In the genomic region with DNA sequence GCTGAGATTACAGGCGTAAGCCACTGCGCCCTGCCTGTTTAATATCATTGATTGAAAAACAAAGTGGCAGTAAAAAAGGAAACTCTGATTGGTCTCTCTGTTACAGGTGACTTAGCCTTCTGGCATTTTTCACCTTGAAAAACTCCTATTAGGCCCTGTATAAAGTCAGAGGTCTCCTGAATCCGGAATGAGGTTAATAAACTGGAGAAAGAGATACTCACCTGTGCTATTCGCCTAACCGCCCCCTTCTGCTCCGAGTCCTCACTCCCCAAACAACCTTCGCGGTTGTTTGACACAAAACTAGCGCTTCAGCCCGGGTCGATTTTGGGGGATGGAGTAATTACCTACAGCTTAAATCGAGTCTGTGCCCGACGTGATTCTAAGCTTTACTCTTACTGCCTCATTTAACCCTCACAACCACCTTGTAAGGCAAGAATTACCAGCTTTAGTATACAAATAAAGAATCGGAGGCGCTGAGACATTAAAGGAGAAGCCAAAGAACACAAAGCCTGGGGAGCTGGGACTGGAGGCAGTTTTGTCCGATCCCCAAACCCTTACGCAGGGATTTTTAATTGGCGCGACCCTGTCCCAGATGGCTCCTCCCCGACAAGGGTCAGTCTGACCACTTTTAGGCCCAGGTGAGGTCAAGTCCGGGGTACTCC, we compare ENCODE assay signal across 1 cellular context.
TF ChIP-seq lines count a peak whose summit lies in the region.

No MANE protein-coding gene starts in this region.

TF ChIP-seq in SK-N-SH, 30 proteins besides CTCF, POLR2A, EP300 and RAD21 (continued from another document):
- TF ChIP-seq REST (IDR thresholded peaks at IDR 0.05; ENCODE audit: low read depth, low read length), result no peak
- no peak for TF ChIP-seq GATA2 (CRISPR knock-in tag; IDR thresholded peaks at IDR 0.05)
- TF ChIP-seq RFX5 (IDR thresholded peaks at IDR 0.05; ENCODE audit: low read length), result no peak
- no peak for TF ChIP-seq ELF1 (IDR thresholded peaks at IDR 0.05)
- TF ChIP-seq SIN3A (IDR thresholded peaks at IDR 0.05; ENCODE audit: borderline replicate concordance, low read depth, low read length), result no peak
- TF ChIP-seq CHD2 (IDR thresholded peaks at IDR 0.05; ENCODE audit: low read length, partially characterized antibody), result no peak
- TF ChIP-seq, protein P1, sequence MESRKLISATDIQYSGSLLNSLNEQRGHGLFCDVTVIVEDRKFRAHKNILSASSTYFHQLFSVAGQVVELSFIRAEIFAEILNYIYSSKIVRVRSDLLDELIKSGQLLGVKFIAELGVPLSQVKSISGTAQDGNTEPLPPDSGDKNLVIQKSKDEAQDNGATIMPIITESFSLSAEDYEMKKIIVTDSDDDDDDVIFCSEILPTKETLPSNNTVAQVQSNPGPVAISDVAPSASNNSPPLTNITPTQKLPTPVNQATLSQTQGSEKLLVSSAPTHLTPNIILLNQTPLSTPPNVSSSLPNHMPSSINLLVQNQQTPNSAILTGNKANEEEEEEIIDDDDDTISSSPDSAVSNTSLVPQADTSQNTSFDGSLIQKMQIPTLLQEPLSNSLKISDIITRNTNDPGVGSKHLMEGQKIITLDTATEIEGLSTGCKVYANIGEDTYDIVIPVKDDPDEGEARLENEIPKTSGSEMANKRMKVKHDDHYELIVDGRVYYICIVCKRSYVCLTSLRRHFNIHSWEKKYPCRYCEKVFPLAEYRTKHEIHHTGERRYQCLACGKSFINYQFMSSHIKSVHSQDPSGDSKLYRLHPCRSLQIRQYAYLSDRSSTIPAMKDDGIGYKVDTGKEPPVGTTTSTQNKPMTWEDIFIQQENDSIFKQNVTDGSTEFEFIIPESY (IDR thresholded peaks at IDR 0.05; ENCODE audit: borderline replicate concordance, low read depth), result no peak
- TF ChIP-seq, protein P2, sequence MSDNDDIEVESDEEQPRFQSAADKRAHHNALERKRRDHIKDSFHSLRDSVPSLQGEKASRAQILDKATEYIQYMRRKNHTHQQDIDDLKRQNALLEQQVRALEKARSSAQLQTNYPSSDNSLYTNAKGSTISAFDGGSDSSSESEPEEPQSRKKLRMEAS (IDR thresholded peaks at IDR 0.05; ENCODE audit: low read depth), result no peak
- TF ChIP-seq RCOR1 (IDR thresholded peaks at IDR 0.05; ENCODE audit: low read length), result no peak
- no peak for TF ChIP-seq YY1 (IDR thresholded peaks at IDR 0.05; ENCODE audit: low read depth)
- TF ChIP-seq RXRA (IDR thresholded peaks at IDR 0.05; ENCODE audit: borderline replicate concordance, low read depth), result no peak
- no peak for TF ChIP-seq NFIC (IDR thresholded peaks at IDR 0.05; ENCODE audit: borderline replicate concordance)
- TF ChIP-seq GABPA (IDR thresholded peaks at IDR 0.05; ENCODE audit: low read depth), result no peak
- TF ChIP-seq POLR2AphosphoS5 (IDR thresholded peaks at IDR 0.05; ENCODE audit: low read depth, low read length), result no peak
- no peak for TF ChIP-seq TEAD4 (IDR thresholded peaks at IDR 0.05; ENCODE audit: borderline replicate concordance, insufficient read depth)
- no peak for TF ChIP-seq MXI1 (IDR thresholded peaks at IDR 0.05; ENCODE audit: low read depth, low read length)
- no peak for TF ChIP-seq NRF1 (IDR thresholded peaks at IDR 0.05; ENCODE audit: low read depth, low read length)
- TF ChIP-seq EZH2phosphoT487 (IDR thresholded peaks at IDR 0.05; ENCODE audit: borderline replicate concordance, low read depth), result no peak
